In genomic region chr9:97985058-97985861, GRCh38 we compare ENCODE assay signal across 1 cellular context.
TF ChIP-seq lines count a peak whose summit lies in the region.

No MANE protein-coding gene starts in this region.

TF ChIP-seq in HepG2, 621 proteins besides CTCF, POLR2A, EP300 and RAD21 (continued from another document and continues in another):
- TF ChIP-seq GMEB1 (CRISPR knock-in tag; IDR thresholded peaks at IDR 0.05; ENCODE audit: borderline replicate concordance), result 0 out of 2 replicates have a peak, but pooled peaks have one; percentile 25
- no peak for TF ChIP-seq NFIC (IDR thresholded peaks at IDR 0.05; ENCODE audit: low read length)
- no peak for TF ChIP-seq ZNF383 (CRISPR knock-in tag; IDR thresholded peaks at IDR 0.05; ENCODE audit: borderline replicate concordance)
- no peak for TF ChIP-seq RAD51 (IDR thresholded peaks at IDR 0.05; ENCODE audit: borderline replicate concordance)
- TF ChIP-seq JUND (CRISPR knock-in tag; IDR thresholded peaks at IDR 0.05), result no peak
- no peak for TF ChIP-seq ZNF800 (CRISPR knock-in tag; IDR thresholded peaks at IDR 0.05)
- no peak for TF ChIP-seq ESRRA (CRISPR knock-in tag; IDR thresholded peaks at IDR 0.05; ENCODE audit: low read depth)
- no peak for TF ChIP-seq SOX6 (IDR thresholded peaks at IDR 0.05)
- no peak for TF ChIP-seq SOX6 (CRISPR knock-in tag; IDR thresholded peaks at IDR 0.05)
- no peak for TF ChIP-seq MED8 (CRISPR knock-in tag; IDR thresholded peaks at IDR 0.05; ENCODE audit: insufficient replicate concordance)
- no peak for TF ChIP-seq ELF3 (CRISPR knock-in tag; IDR thresholded peaks at IDR 0.05)
- no peak for TF ChIP-seq CREM (IDR thresholded peaks at IDR 0.05)
- no peak for TF ChIP-seq CREM (CRISPR knock-in tag; IDR thresholded peaks at IDR 0.05)
- TF ChIP-seq DNMT1 (CRISPR knock-in tag; IDR thresholded peaks at IDR 0.05), result no peak
- TF ChIP-seq ZNF766 (CRISPR knock-in tag; IDR thresholded peaks at IDR 0.05; ENCODE audit: borderline replicate concordance), result 0 out of 2 replicates have a peak, but pooled peaks have one; percentile 3
- TF ChIP-seq NR2F1 (CRISPR knock-in tag; IDR thresholded peaks at IDR 0.05), result no peak
- TF ChIP-seq ZNF883 (CRISPR knock-in tag; IDR thresholded peaks at IDR 0.05; ENCODE audit: not compliant biosample characterization), result peak; percentile 77
- TF ChIP-seq ZNF614 (CRISPR knock-in tag; IDR thresholded peaks at IDR 0.05; ENCODE audit: borderline replicate concordance), result no peak
- TF ChIP-seq IRX3 (CRISPR knock-in tag; IDR thresholded peaks at IDR 0.05; ENCODE audit: borderline replicate concordance, low read depth), result 0 out of 2 replicates have a peak, but pooled peaks have one; percentile 10
- no peak for TF ChIP-seq NBN (conservative IDR thresholded peaks at IDR 0.05)
- peak; percentile 38; the same call in 1 of the 2 replicates for TF ChIP-seq HNF1B (CRISPR knock-in tag; IDR thresholded peaks at IDR 0.05)
- TF ChIP-seq ZNF616 (CRISPR knock-in tag; IDR thresholded peaks at IDR 0.05; ENCODE audit: low read depth), result no peak
- TF ChIP-seq E2F1 (CRISPR knock-in tag; IDR thresholded peaks at IDR 0.05), result 0 out of 2 replicates have a peak, but pooled peaks have one; percentile 35
- peak; percentile 76; the same call in 1 of the 2 replicates for TF ChIP-seq GLI4 (CRISPR knock-in tag; IDR thresholded peaks at IDR 0.05; ENCODE audit: borderline replicate concordance)
- no peak for TF ChIP-seq SNAI1 (CRISPR knock-in tag; IDR thresholded peaks at IDR 0.05; ENCODE audit: borderline replicate concordance)
- no peak for TF ChIP-seq ZNF557 (CRISPR knock-in tag; IDR thresholded peaks at IDR 0.05)
- TF ChIP-seq MED13 (CRISPR knock-in tag; IDR thresholded peaks at IDR 0.05), result no peak
- no peak for TF ChIP-seq CBFB (CRISPR knock-in tag; IDR thresholded peaks at IDR 0.05)
- TF ChIP-seq TCF7 (IDR thresholded peaks at IDR 0.05; ENCODE audit: low read depth), result no peak
- no peak for TF ChIP-seq PLRG1 (conservative IDR thresholded peaks at IDR 0.05)
- peak; percentile 34 for TF ChIP-seq ETS1 (CRISPR knock-in tag; IDR thresholded peaks at IDR 0.05)
- no peak for TF ChIP-seq CBX5 (CRISPR knock-in tag; IDR thresholded peaks at IDR 0.05; ENCODE audit: borderline replicate concordance)
- TF ChIP-seq ZFP37 (CRISPR knock-in tag; IDR thresholded peaks at IDR 0.05; ENCODE audit: borderline replicate concordance), result no peak
- no peak for TF ChIP-seq CEBPG (CRISPR knock-in tag; IDR thresholded peaks at IDR 0.05)
- TF ChIP-seq ZNF780A (CRISPR knock-in tag; IDR thresholded peaks at IDR 0.05), result no peak; the same call in 1 of the 2 replicates
- 0 out of 2 replicates have a peak, but pooled peaks have one; percentile 52 for TF ChIP-seq ZNF317 (CRISPR knock-in tag; IDR thresholded peaks at IDR 0.05)
- no peak for TF ChIP-seq ZSCAN30 (CRISPR knock-in tag; IDR thresholded peaks at IDR 0.05)
- no peak for TF ChIP-seq ZFP41 (CRISPR knock-in tag; IDR thresholded peaks at IDR 0.05; ENCODE audit: borderline replicate concordance)
- no peak for TF ChIP-seq HOXA9 (CRISPR knock-in tag; IDR thresholded peaks at IDR 0.05; ENCODE audit: borderline replicate concordance)
- no peak for TF ChIP-seq ELK4 (CRISPR knock-in tag; IDR thresholded peaks at IDR 0.05; ENCODE audit: borderline replicate concordance)
- no peak for TF ChIP-seq IKZF4 (CRISPR knock-in tag; IDR thresholded peaks at IDR 0.05; ENCODE audit: borderline replicate concordance, low read depth, not compliant biosample characterization)
- no peak for TF ChIP-seq DDIT3 (CRISPR knock-in tag; IDR thresholded peaks at IDR 0.05)
- no peak for TF ChIP-seq ZNF660 (CRISPR knock-in tag; IDR thresholded peaks at IDR 0.05; ENCODE audit: borderline replicate concordance, low read depth)
- TF ChIP-seq GTF2F1 (IDR thresholded peaks at IDR 0.05; ENCODE audit: low read length), result no peak
- TF ChIP-seq MBNL3 (CRISPR knock-in tag; conservative IDR thresholded peaks at IDR 0.05), result no peak
- TF ChIP-seq ZNF468 (CRISPR knock-in tag; IDR thresholded peaks at IDR 0.05), result no peak
- TF ChIP-seq ATF7 (IDR thresholded peaks at IDR 0.05), result no peak
- no peak for TF ChIP-seq ATF7 (CRISPR knock-in tag; IDR thresholded peaks at IDR 0.05)
- no peak for TF ChIP-seq FLYWCH1 (CRISPR knock-in tag; IDR thresholded peaks at IDR 0.05)
- TF ChIP-seq XRCC5 (optimal IDR thresholded peaks at IDR 0.05; ENCODE audit: low read length), result no peak
- TF ChIP-seq HOXA5 (CRISPR knock-in tag; IDR thresholded peaks at IDR 0.05), result no peak
- peak; percentile 17 for TF ChIP-seq TOPORS (CRISPR knock-in tag; IDR thresholded peaks at IDR 0.05)
- TF ChIP-seq E2F5 (CRISPR knock-in tag; conservative IDR thresholded peaks at IDR 0.05), result no peak; the same call in 1 of the 2 replicates
- no peak for TF ChIP-seq CBX1 (IDR thresholded peaks at IDR 0.05; ENCODE audit: low read depth)
- no peak for TF ChIP-seq RERE (CRISPR knock-in tag; IDR thresholded peaks at IDR 0.05; ENCODE audit: low read depth)
- no peak for TF ChIP-seq CREB1 (IDR thresholded peaks at IDR 0.05)
- no peak for TF ChIP-seq CREB1 (CRISPR knock-in tag; IDR thresholded peaks at IDR 0.05)
- TF ChIP-seq RXRB (CRISPR knock-in tag; IDR thresholded peaks at IDR 0.05; ENCODE audit: borderline replicate concordance), result 0 out of 2 replicates have a peak, but pooled peaks have one; percentile 13
- no peak for TF ChIP-seq ZNF530 (CRISPR knock-in tag; IDR thresholded peaks at IDR 0.05; ENCODE audit: low read depth)
